ENCODE assay signal across 1 cellular context in genomic region chr6:49522710-49523593, GRCh38.
TF ChIP-seq lines count a peak whose summit lies in the region.

No MANE protein-coding gene starts in this region.

TF ChIP-seq in HepG2, 621 proteins besides CTCF, POLR2A, EP300 and RAD21 (continued from another document and continues in another):
- TF ChIP-seq RBFOX2 (IDR thresholded peaks at IDR 0.05; ENCODE audit: low read depth, low read length) = no peak
- peak; percentile 30; the same call in 1 of the 2 replicates for TF ChIP-seq ZNF792 (CRISPR knock-in tag; IDR thresholded peaks at IDR 0.05)
- TF ChIP-seq CEBPB (IDR thresholded peaks at IDR 0.05; ENCODE audit: borderline replicate concordance, low read depth, low read length) = peak; percentile 73; the same call in 1 of the 2 replicates
- peak; percentile 68 to 72 for TF ChIP-seq MAFK (conservative IDR thresholded peaks at IDR 0.05 in 1 of 2, IDR thresholded peaks at IDR 0.05 in 1 of 2; ENCODE audit: low read length in 2 of 2)
- TF ChIP-seq GFI1 (CRISPR knock-in tag; IDR thresholded peaks at IDR 0.05; ENCODE audit: borderline replicate concordance) = peak; percentile 97
- no peak for TF ChIP-seq ZC3H13 (CRISPR knock-in tag; IDR thresholded peaks at IDR 0.05)
- peak; percentile 54; the same call in 1 of the 2 replicates for TF ChIP-seq GATAD1 (CRISPR knock-in tag; IDR thresholded peaks at IDR 0.05)
- no peak for TF ChIP-seq ZNF768 (CRISPR knock-in tag; IDR thresholded peaks at IDR 0.05)
- no peak for TF ChIP-seq JDP2 (CRISPR knock-in tag; IDR thresholded peaks at IDR 0.05; ENCODE audit: borderline replicate concordance)
- TF ChIP-seq SMYD3 (CRISPR knock-in tag; IDR thresholded peaks at IDR 0.05) = no peak
- TF ChIP-seq CREM (IDR thresholded peaks at IDR 0.05) = peak; percentile 95
- TF ChIP-seq CREM (CRISPR knock-in tag; IDR thresholded peaks at IDR 0.05) = no peak
- TF ChIP-seq ZNF562 (CRISPR knock-in tag; IDR thresholded peaks at IDR 0.05; ENCODE audit: borderline replicate concordance) = no peak
- peak; percentile 88; the same call in 1 of the 2 replicates for TF ChIP-seq ZNF362 (CRISPR knock-in tag; IDR thresholded peaks at IDR 0.05; ENCODE audit: borderline replicate concordance)
- no peak for TF ChIP-seq DR1 (CRISPR knock-in tag; IDR thresholded peaks at IDR 0.05)
- no peak for TF ChIP-seq SSRP1 (CRISPR knock-in tag; IDR thresholded peaks at IDR 0.05)
- peak; percentile 72; the same call in 1 of the 2 replicates for TF ChIP-seq ZNF747 (CRISPR knock-in tag; IDR thresholded peaks at IDR 0.05; ENCODE audit: borderline replicate concordance)
- TF ChIP-seq ATF4 (CRISPR knock-in tag; IDR thresholded peaks at IDR 0.05) = no peak; a peak in 1 of 4 replicates
- peak; percentile 69 for TF ChIP-seq ZNF670 (CRISPR knock-in tag; IDR thresholded peaks at IDR 0.05; ENCODE audit: borderline replicate concordance)
- no peak for TF ChIP-seq TMF1 (CRISPR knock-in tag; IDR thresholded peaks at IDR 0.05; ENCODE audit: low read depth)
- no peak for TF ChIP-seq ZNF850 (CRISPR knock-in tag; conservative IDR thresholded peaks at IDR 0.05)
- peak; percentile 86 for TF ChIP-seq ZBTB7B (CRISPR knock-in tag; IDR thresholded peaks at IDR 0.05)
- TF ChIP-seq ZXDC (CRISPR knock-in tag; IDR thresholded peaks at IDR 0.05) = no peak
- no peak for TF ChIP-seq ZBTB3 (CRISPR knock-in tag; IDR thresholded peaks at IDR 0.05; ENCODE audit: borderline replicate concordance, low read depth)
- TF ChIP-seq CENPX (CRISPR knock-in tag; IDR thresholded peaks at IDR 0.05) = no peak
- TF ChIP-seq TARDBP (CRISPR knock-in tag; IDR thresholded peaks at IDR 0.05) = peak; percentile 97
- TF ChIP-seq ZNF652 (CRISPR knock-in tag; IDR thresholded peaks at IDR 0.05; ENCODE audit: borderline replicate concordance, low read depth) = peak; percentile 46; the same call in 1 of the 2 replicates
- TF ChIP-seq MBNL3 (CRISPR knock-in tag; conservative IDR thresholded peaks at IDR 0.05) = no peak
- TF ChIP-seq PAX8 (CRISPR knock-in tag; IDR thresholded peaks at IDR 0.05; ENCODE audit: borderline replicate concordance) = no peak
- TF ChIP-seq SP5 (CRISPR knock-in tag; IDR thresholded peaks at IDR 0.05; ENCODE audit: borderline replicate concordance, low read depth) = peak; percentile 65
- no peak for TF ChIP-seq RFX5 (IDR thresholded peaks at IDR 0.05; ENCODE audit: low read depth, low read length)
- peak; percentile 86; the same call in 1 of the 2 replicates for TF ChIP-seq ZNF431 (CRISPR knock-in tag; IDR thresholded peaks at IDR 0.05; ENCODE audit: borderline replicate concordance, low read depth)
- no peak for TF ChIP-seq STAG1 (CRISPR knock-in tag; IDR thresholded peaks at IDR 0.05)
- TF ChIP-seq PATZ1 (CRISPR knock-in tag; IDR thresholded peaks at IDR 0.05) = peak; percentile 55
- no peak for TF ChIP-seq TEAD2 (CRISPR knock-in tag; IDR thresholded peaks at IDR 0.05)
- TF ChIP-seq ZNF546 (CRISPR knock-in tag; conservative IDR thresholded peaks at IDR 0.05) = no peak
- TF ChIP-seq JARID2 (CRISPR knock-in tag; IDR thresholded peaks at IDR 0.05; ENCODE audit: insufficient replicate concordance) = no peak
- peak; percentile 78 for TF ChIP-seq MAFF (IDR thresholded peaks at IDR 0.05; ENCODE audit: low read depth, low read length)
- no peak for TF ChIP-seq ZBTB8A (CRISPR knock-in tag; IDR thresholded peaks at IDR 0.05; ENCODE audit: borderline replicate concordance, low read depth)
- no peak; the same call in 1 of the 2 replicates for TF ChIP-seq ZKSCAN5 (CRISPR knock-in tag; IDR thresholded peaks at IDR 0.05)
- no peak; the same call in 1 of the 2 replicates for TF ChIP-seq ZNF772 (CRISPR knock-in tag; IDR thresholded peaks at IDR 0.05)
- no peak for TF ChIP-seq CREBL2 (CRISPR knock-in tag; IDR thresholded peaks at IDR 0.05; ENCODE audit: borderline replicate concordance)
- TF ChIP-seq ARNT (IDR thresholded peaks at IDR 0.05) = no peak
- TF ChIP-seq ZNF75D (CRISPR knock-in tag; IDR thresholded peaks at IDR 0.05; ENCODE audit: borderline replicate concordance) = no peak
- TF ChIP-seq IKZF4 (CRISPR knock-in tag; IDR thresholded peaks at IDR 0.05; ENCODE audit: borderline replicate concordance, low read depth, not compliant biosample characterization) = no peak
- TF ChIP-seq ZNF20 (CRISPR knock-in tag; IDR thresholded peaks at IDR 0.05) = no peak
- no peak for TF ChIP-seq ZNF550 (CRISPR knock-in tag; IDR thresholded peaks at IDR 0.05; ENCODE audit: borderline replicate concordance)
- TF ChIP-seq PTBP1 (IDR thresholded peaks at IDR 0.05; ENCODE audit: low read depth, low read length, poor library complexity, severe bottlenecking) = no peak
- no peak; the same call in 1 of the 2 replicates for TF ChIP-seq THAP8 (CRISPR knock-in tag; IDR thresholded peaks at IDR 0.05; ENCODE audit: borderline replicate concordance)
- peak; percentile 23; the same call in 1 of the 2 replicates for TF ChIP-seq IRF9 (CRISPR knock-in tag; IDR thresholded peaks at IDR 0.05; ENCODE audit: borderline replicate concordance)
- TF ChIP-seq ZNF292 (CRISPR knock-in tag; IDR thresholded peaks at IDR 0.05; ENCODE audit: borderline replicate concordance, low read depth) = peak; percentile 94
- TF ChIP-seq TRIM22 (IDR thresholded peaks at IDR 0.05) = no peak
- TF ChIP-seq SIX1 (CRISPR knock-in tag; IDR thresholded peaks at IDR 0.05; ENCODE audit: borderline replicate concordance) = peak; percentile 92
- TF ChIP-seq NR2F6 (IDR thresholded peaks at IDR 0.05) = peak; percentile 80
- TF ChIP-seq NR2F6 (CRISPR knock-in tag; IDR thresholded peaks at IDR 0.05) = peak; percentile 62
- no peak; the same call in 1 of the 2 replicates for TF ChIP-seq ZBTB34 (CRISPR knock-in tag; IDR thresholded peaks at IDR 0.05)
- no peak for TF ChIP-seq TEF (CRISPR knock-in tag; IDR thresholded peaks at IDR 0.05)
- TF ChIP-seq NKX3-1 (CRISPR knock-in tag; IDR thresholded peaks at IDR 0.05) = peak; percentile 98
- TF ChIP-seq KLF9 (CRISPR knock-in tag; IDR thresholded peaks at IDR 0.05; ENCODE audit: low read depth) = peak; percentile 47; the same call in 1 of the 2 replicates
- peak; percentile 71 for TF ChIP-seq BHLHE40 (IDR thresholded peaks at IDR 0.05; ENCODE audit: low read length)
- peak; percentile 59; the same call in 1 of the 2 replicates for TF ChIP-seq ZSCAN21 (CRISPR knock-in tag; IDR thresholded peaks at IDR 0.05; ENCODE audit: borderline replicate concordance)
- TF ChIP-seq PCBP2 (optimal IDR thresholded peaks at IDR 0.05; ENCODE audit: low read depth, low read length, poor library complexity, severe bottlenecking) = no peak
- no peak for TF ChIP-seq MNT (IDR thresholded peaks at IDR 0.05)
